In the genomic region with DNA sequence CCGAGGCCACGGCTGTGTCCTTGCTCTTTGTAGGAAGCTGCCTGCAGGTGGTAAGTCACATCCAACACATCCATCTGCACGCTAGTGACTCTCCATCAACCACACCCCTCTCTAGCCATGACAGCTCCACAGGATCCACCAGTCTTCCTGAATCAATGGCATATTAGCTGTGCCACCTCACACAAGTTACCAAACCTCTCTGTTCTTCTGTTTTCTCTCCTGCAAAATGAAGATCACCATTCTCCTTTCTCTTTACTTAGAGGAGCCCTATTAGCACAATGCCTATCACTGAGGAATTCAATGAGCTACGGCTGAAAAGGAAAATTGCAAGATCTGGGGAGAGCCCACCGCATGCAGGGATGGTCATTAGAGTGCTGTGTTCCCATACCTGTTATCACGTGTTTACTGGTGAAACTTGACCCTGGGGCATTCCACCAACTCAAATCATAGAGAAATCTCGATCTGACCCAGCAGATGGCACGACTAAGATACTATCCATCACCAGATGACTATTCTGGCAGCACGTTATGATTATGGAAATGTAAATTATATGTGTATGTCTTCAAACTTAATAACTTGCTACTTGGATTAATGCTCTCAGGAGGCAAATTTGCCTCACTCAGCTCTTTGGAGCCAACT, we compare ENCODE assay signal across 14 cellular contexts. TPM values are rescaled to one million over a fixed set of nuclear protein-coding genes. Genes with fewer than 3 reads are reported as not detected.
DNase-seq lines count a peak whose midpoint lies in the region; ATAC-seq and TF ChIP-seq lines count a peak whose summit lies in the region.
"Had no signal": no experiment of that assay in that cellular context is flagged by ENCODE, and none has a peak within 500 bp of the region (broad histone marks: within the 10 kb centered on the region; RNA-seq: fewer than 3 reads in every experiment).

No MANE protein-coding gene starts in this region.

- H3K27me3 ChIP-seq in upper lobe of left lung = no peaks in the 10 kb centered on the region
- H3K27me3 ChIP-seq: transverse colon had no signal

- H3K9me3 Mint-ChIP-seq in activated naive CD8-positive, alpha-beta T cell treated with anti-CD3 and anti-CD28 coated beads, Interleukin-2, amount 50 U/mL, for 24 hours = no peaks in the 10 kb centered on the region
- H3K9me3 Mint-ChIP-seq: natural killer cell had no signal

- H3K4me1 Mint-ChIP-seq in activated naive CD8-positive, alpha-beta T cell treated with anti-CD3 and anti-CD28 coated beads, Interleukin-2, amount 50 U/mL, for 24 hours = peaks cover 63% of the 10 kb centered on the region

- peak overlapping the region; percentile 72 for H3K27ac Mint-ChIP-seq in activated naive CD8-positive, alpha-beta T cell treated with anti-CD3 and anti-CD28 coated beads, Interleukin-2, amount 50 U/mL, for 24 hours

- H3K4me3 ChIP-seq in upper lobe of left lung = no peak overlapping the region
- H3K4me3 ChIP-seq: heart right ventricle, transverse colon had no signal

- peaks cover 1% of the 10 kb centered on the region for H3K36me3 Mint-ChIP-seq in activated naive CD8-positive, alpha-beta T cell treated with anti-CD3 and anti-CD28 coated beads, Interleukin-2, amount 50 U/mL, for 24 hours (ENCODE audit: low read depth)
- H3K36me3 Mint-ChIP-seq: natural killer cell had no signal

- no peak for TF ChIP-seq POLR2A in upper lobe of left lung (IDR thresholded peaks at IDR 0.05)

- peak; percentile 25 for DNase-seq in DMS 273 (lab: John Stamatoyannopoulos, UW; ENCODE audit: unreplicated experiment)
- no peak for DNase-seq in DMS 273 treated with DMSO at 0.1 percent for 48 hours (lab: John Stamatoyannopoulos, UW)
- DNase-seq in activated naive CD8-positive, alpha-beta T cell treated with anti-CD3 and anti-CD28 coated beads, Interleukin-2, amount 50 U/mL, for 24 hours = no peak
- DNase-seq in cardiac septum (ENCODE audit: low spot score) = no peak
- no peak for DNase-seq in upper lobe of left lung
- no peak for DNase-seq in left ventricle myocardium superior
- DNase-seq: heart right ventricle, natural killer cell, NCI-H446, transverse colon had no signal

- H3K4me1 ChIP-seq in upper lobe of left lung = no peaks in the 10 kb centered on the region

- WGBS in upper lobe of left lung, 2 donors = 70 to 71% methylated on average over 8 to 9 of the region's 9 CpGs

- H3K27ac ChIP-seq in upper lobe of left lung = no peak overlapping the region
- H3K27ac ChIP-seq: 22Rv1, epithelial cell of prostate, heart right ventricle, transverse colon had no signal

- H3K9me3 ChIP-seq in upper lobe of left lung = no peaks in the 10 kb centered on the region
- H3K9me3 ChIP-seq: heart right ventricle, transverse colon had no signal

- TF ChIP-seq CTCF in upper lobe of left lung (IDR thresholded peaks at IDR 0.05) = no peak

- no peak overlapping the region for H3K4me3 Mint-ChIP-seq in activated naive CD8-positive, alpha-beta T cell treated with anti-CD3 and anti-CD28 coated beads, Interleukin-2, amount 50 U/mL, for 24 hours
- H3K4me3 Mint-ChIP-seq: natural killer cell had no signal

- intact Hi-C loops in cardiac septum (cut with DNase I) (no loop called here), left ventricle myocardium superior (cut with micrococcal nuclease) (no loop called here)

- TF ChIP-seq EP300 in upper lobe of left lung (IDR thresholded peaks at IDR 0.05) = no peak

- no peaks in the 10 kb centered on the region for H3K36me3 ChIP-seq in upper lobe of left lung
- H3K36me3 ChIP-seq: heart right ventricle, transverse colon had no signal

- ATAC-seq in GM18873 (IDR thresholded peaks at IDR 0.05; ENCODE audit: low FRiP score, unreplicated experiment) (peak; percentile 16), HG03432 (IDR thresholded peaks at IDR 0.05; ENCODE audit: unreplicated experiment) (peak; percentile 28), upper lobe of left lung (ENCODE audit: low FRiP score in 2 of 2) (no peak), left ventricle myocardium superior (no peak)
- no peak for ATAC-seq in activated naive CD8-positive, alpha-beta T cell treated with anti-CD3 and anti-CD28 coated beads, Interleukin-2, amount 50 U/mL, for 24 hours
- ATAC-seq: heart right ventricle had no signal

- no peaks in the 10 kb centered on the region for H3K27me3 Mint-ChIP-seq in activated naive CD8-positive, alpha-beta T cell treated with anti-CD3 and anti-CD28 coated beads, Interleukin-2, amount 50 U/mL, for 24 hours

RNA-seq across cellular contexts. Expression of a gene that starts 20.9 kb away (rescaled TPM):
- total RNA-seq in cardiac septum (0.35 TPM), upper lobe of left lung (10 to 100 TPM in 2 of 6 donors, 1 to 10 TPM in 4; 2.5 to 17.8 (median 5.6) TPM), left ventricle myocardium superior (0.57 TPM)

Comparison
In these comparisons a context has a peak if more than half of its experiments do, and no peak if none do; other contexts are left out.
1. ATAC-seq: peak in GM18873 (single experiment) and HG03432 (single experiment); none in activated naive CD8-positive, alpha-beta T cell treated with anti-CD3 and anti-CD28 coated beads, Interleukin-2, amount 50 U/mL, for 24 hours (single experiment), upper lobe of left lung (0 of 2) and left ventricle myocardium superior (single experiment).